Comparison of ENCODE assay signal across 36 cellular contexts in the genomic region with DNA sequence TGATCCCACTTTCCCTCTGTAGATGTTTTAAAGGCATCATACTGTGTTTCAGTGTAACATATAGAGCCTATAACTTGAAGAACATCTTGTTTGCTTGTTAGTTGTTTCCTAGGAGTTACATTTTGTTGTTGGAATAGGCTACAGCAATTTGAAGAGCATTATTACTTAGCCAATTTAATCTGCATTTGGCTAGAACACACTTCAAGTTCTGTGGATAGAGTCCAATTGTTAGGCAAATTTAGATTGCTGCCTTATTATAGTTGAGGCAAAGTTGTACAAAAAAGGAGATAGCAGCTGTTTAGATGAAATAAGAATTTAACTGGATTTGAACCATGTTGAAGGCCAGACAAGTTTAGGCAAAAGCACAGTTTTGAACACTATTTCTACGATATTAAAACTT.
"Had no signal": no experiment of that assay in that cellular context is flagged by ENCODE, and none has a peak within 500 bp of the region (broad histone marks: within the 10 kb centered on the region; RNA-seq: fewer than 3 reads in every experiment).

No MANE protein-coding gene starts in this region.

- H3K4me1 Mint-ChIP-seq: activated B cell treated with CpG ODN at 0.5 μM for 24 hours; activated CD4-positive, alpha-beta T cell treated with anti-CD3 and anti-CD28 coated beads, Interleukin-2, amount 10 ng/mL, durations not matched to agents 24 days and 14 days; activated naive CD8-positive, alpha-beta T cell treated with anti-CD3 and anti-CD28 coated beads for 36 hours; activated T-helper 17 cell treated with anti-CD3 and anti-CD28 coated beads, Interleukin-2, amount 50 U/mL, for 72 hours had no signal

- H3K27ac Mint-ChIP-seq: activated B cell treated with CpG ODN at 0.5 μM for 24 hours; activated CD4-positive, alpha-beta memory T cell treated with anti-CD3 and anti-CD28 coated beads for 36 hours; activated CD4-positive, alpha-beta T cell treated with anti-CD3 and anti-CD28 coated beads, Interleukin-2, amount 10 ng/mL, durations not matched to agents 24 days and 14 days; activated CD8-positive, alpha-beta T cell treated with anti-CD3 and anti-CD28 coated beads for 36 hours; activated naive CD4-positive, alpha-beta T cell treated with anti-CD3 and anti-CD28 coated beads for 36 hours; activated naive CD4-positive, alpha-beta T cell treated with anti-CD3 and anti-CD28 coated beads, Interleukin-2, amount 50 U/mL, for 72 hours; activated naive CD8-positive, alpha-beta T cell treated with anti-CD3 and anti-CD28 coated beads for 36 hours; activated T-cell treated with anti-CD3 and anti-CD28 coated beads, Interleukin-2, amount 50 U/mL, for 72 hours; activated T-helper 1 cell treated with anti-CD3 and anti-CD28 coated beads, Interleukin-12 subunit alpha, Interleukin-12 subunit beta, Interleukin-2, Interleukin-4 antibody, amounts not matched to agents 30 ng/mL and 10 ng/mL and 1 ng/mL, durations not matched to agents 14 hours and 24 hours and 36 hours; activated T-helper 17 cell treated with anti-CD3 and anti-CD28 coated beads, Interleukin-2, amount 50 U/mL, for 72 hours; T-helper 1 cell treated with Interleukin-12 subunit alpha and Interleukin-12 subunit beta and Interleukin-4 antibody, amounts not matched to agents 30 μg/mL and 1 μg/mL, for 36 hours; T-helper 2 cell treated with Interferon-gamma antibody and Interleukin-4, amounts not matched to agents 5 μg/mL and 100 μg/mL, for 36 hours had no signal

- H3K9me3 Mint-ChIP-seq: activated CD4-positive, alpha-beta memory T cell treated with anti-CD3 and anti-CD28 coated beads for 36 hours; activated CD4-positive, alpha-beta T cell treated with anti-CD3 and anti-CD28 coated beads, Interleukin-2, amount 10 ng/mL, durations not matched to agents 24 days and 14 days; activated CD8-positive, alpha-beta T cell treated with anti-CD3 and anti-CD28 coated beads for 36 hours; activated naive CD4-positive, alpha-beta T cell treated with anti-CD3 and anti-CD28 coated beads for 36 hours; activated naive CD4-positive, alpha-beta T cell treated with anti-CD3 and anti-CD28 coated beads, Interleukin-2, amount 50 U/mL, for 72 hours; activated naive CD8-positive, alpha-beta T cell treated with anti-CD3 and anti-CD28 coated beads for 36 hours; activated T-cell treated with anti-CD3 and anti-CD28 coated beads, Interleukin-2, amount 50 U/mL, for 72 hours; activated T-helper 1 cell treated with anti-CD3 and anti-CD28 coated beads, Interleukin-12 subunit alpha, Interleukin-12 subunit beta, Interleukin-2, Interleukin-4 antibody, amounts not matched to agents 30 ng/mL and 10 ng/mL and 1 ng/mL, durations not matched to agents 14 hours and 24 hours and 36 hours; activated T-helper 17 cell treated with anti-CD3 and anti-CD28 coated beads, Interleukin-2, amount 50 U/mL, for 72 hours; T-helper 1 cell treated with Interleukin-12 subunit alpha and Interleukin-12 subunit beta and Interleukin-4 antibody, amounts not matched to agents 30 μg/mL and 1 μg/mL, for 36 hours; T-helper 2 cell treated with Interferon-gamma antibody and Interleukin-4, amounts not matched to agents 5 μg/mL and 100 μg/mL, for 36 hours had no signal

- FAIRE-seq: astrocyte, TTC549 had no signal

- H3K36me3 Mint-ChIP-seq: activated CD4-positive, alpha-beta memory T cell treated with anti-CD3 and anti-CD28 coated beads for 36 hours; activated naive CD4-positive, alpha-beta T cell treated with anti-CD3 and anti-CD28 coated beads, Interleukin-2, amount 50 U/mL, for 72 hours; activated naive CD8-positive, alpha-beta T cell treated with anti-CD3 and anti-CD28 coated beads for 36 hours had no signal

- H3K4me3 Mint-ChIP-seq: activated B cell treated with CpG ODN at 0.5 μM for 24 hours; activated CD4-positive, alpha-beta memory T cell treated with anti-CD3 and anti-CD28 coated beads for 36 hours; activated CD4-positive, alpha-beta T cell treated with anti-CD3 and anti-CD28 coated beads, Interleukin-2, amount 10 ng/mL, durations not matched to agents 24 days and 14 days; activated CD8-positive, alpha-beta T cell treated with anti-CD3 and anti-CD28 coated beads for 36 hours; activated naive CD4-positive, alpha-beta T cell treated with anti-CD3 and anti-CD28 coated beads for 36 hours; activated naive CD8-positive, alpha-beta T cell treated with anti-CD3 and anti-CD28 coated beads for 36 hours; activated T-cell treated with anti-CD3 and anti-CD28 coated beads, Interleukin-2, amount 50 U/mL, for 4 hours; activated T-cell treated with anti-CD3 and anti-CD28 coated beads, Interleukin-2, amount 50 U/mL, for 72 hours; activated T-helper 1 cell treated with anti-CD3 and anti-CD28 coated beads, Interleukin-12 subunit alpha, Interleukin-12 subunit beta, Interleukin-2, Interleukin-4 antibody, amounts not matched to agents 30 ng/mL and 10 ng/mL and 1 ng/mL, durations not matched to agents 14 hours and 24 hours and 36 hours; activated T-helper 17 cell treated with anti-CD3 and anti-CD28 coated beads, Interleukin-2, amount 50 U/mL, for 72 hours; T-helper 1 cell treated with Interleukin-12 subunit alpha and Interleukin-12 subunit beta and Interleukin-4 antibody, amounts not matched to agents 30 μg/mL and 1 μg/mL, for 36 hours; T-helper 2 cell treated with Interferon-gamma antibody and Interleukin-4, amounts not matched to agents 5 μg/mL and 100 μg/mL, for 36 hours had no signal

- ATAC-seq: activated CD8-positive, alpha-beta T cell treated with anti-CD3 and anti-CD28 coated beads for 36 hours; activated naive CD4-positive, alpha-beta T cell treated with anti-CD3 and anti-CD28 coated beads, Interleukin-2, amount 50 U/mL, for 72 hours; activated T-cell treated with anti-CD3 and anti-CD28 coated beads, Interleukin-2, amount 50 U/mL, for 4 hours; activated T-cell treated with anti-CD3 and anti-CD28 coated beads, Interleukin-2, amount 50 U/mL, for 72 hours; activated T-helper 17 cell treated with anti-CD3 and anti-CD28 coated beads, Interleukin-2, amount 50 U/mL, for 72 hours; body of pancreas had no signal

- H3K27ac ChIP-seq: adrenal gland, body of pancreas, brain microvascular endothelial cell, VCaP had no signal

- H3K4me3 ChIP-seq: adrenal gland, body of pancreas, breast epithelium had no signal

- H3K27me3 Mint-ChIP-seq: activated B cell treated with CpG ODN at 0.5 μM for 24 hours; activated CD4-positive, alpha-beta memory T cell treated with anti-CD3 and anti-CD28 coated beads for 36 hours; activated CD4-positive, alpha-beta T cell treated with anti-CD3 and anti-CD28 coated beads, Interleukin-2, amount 10 ng/mL, durations not matched to agents 24 days and 14 days; activated naive CD8-positive, alpha-beta T cell treated with anti-CD3 and anti-CD28 coated beads for 36 hours; activated T-helper 17 cell treated with anti-CD3 and anti-CD28 coated beads, Interleukin-2, amount 50 U/mL, for 72 hours had no signal

- H3K4me1 ChIP-seq: adrenal gland, body of pancreas, breast epithelium had no signal

- DNase-seq: activated B cell treated with CpG ODN at 0.5 μM for 24 hours; activated CD4-positive, alpha-beta memory T cell treated with anti-CD3 and anti-CD28 coated beads for 36 hours; activated CD4-positive, alpha-beta T cell treated with anti-CD3 and anti-CD28 coated beads for 4 hours; activated CD4-positive, alpha-beta T cell treated with anti-CD3 and anti-CD28 coated beads, Interleukin-2, amount 10 ng/mL, durations not matched to agents 24 days and 14 days; activated CD4-positive, alpha-beta T cell treated with anti-CD3 and anti-CD28 coated beads, Interleukin-2, amount 50 U/mL, for 1 hour; activated CD4-positive, alpha-beta T cell treated with anti-CD3 and anti-CD28 coated beads, Interleukin-2, amount 50 U/mL, for 4 hours; activated CD4-positive, CD25-positive, alpha-beta regulatory T cell treated with anti-CD3 and anti-CD28 coated beads, Interleukin-2, amount 50 U/mL, for 72 hours; activated CD8-positive, alpha-beta memory T cell treated with anti-CD3 and anti-CD28 coated beads, Interleukin-2, amount 50 U/mL, for 4 hours; activated CD8-positive, alpha-beta T cell treated with anti-CD3 and anti-CD28 coated beads for 36 hours; activated effector memory CD4-positive, alpha-beta T cell treated with anti-CD3 and anti-CD28 coated beads, Interleukin-2, amount 50 U/mL, for 16 hours; activated gamma-delta T cell treated with Interleukin-2 at 50 U/mL for 16 hours; activated naive CD4-positive, alpha-beta T cell; activated naive CD4-positive, alpha-beta T cell treated with anti-CD3 and anti-CD28 coated beads for 36 hours; activated naive CD4-positive, alpha-beta T cell treated with anti-CD3 and anti-CD28 coated beads, Interleukin-2, amount 50 U/mL, for 16 hours; activated naive CD8-positive, alpha-beta T cell treated with anti-CD3 and anti-CD28 coated beads for 36 hours; activated T-cell treated with anti-CD3 and anti-CD28 coated beads for 4 hours; activated T-cell treated with anti-CD3 and anti-CD28 coated beads, Interleukin-2, amount 50 U/mL, for 1 hour; activated T-cell treated with anti-CD3 and anti-CD28 coated beads, Interleukin-2, amount 50 U/mL, for 4 hours; activated T-cell treated with anti-CD3 and anti-CD28 coated beads, Interleukin-2, amount 50 U/mL, for 72 hours; adrenal gland; amniotic stem cell; aorta; body of pancreas; brain microvascular endothelial cell; central memory CD4-positive, alpha-beta T cell; T-helper 2 cell; T-helper 9 cell had no signal

- H3K27me3 ChIP-seq: adrenal gland, body of pancreas, brain microvascular endothelial cell, breast epithelium had no signal

- H3K36me3 ChIP-seq: adrenal gland, brain microvascular endothelial cell, breast epithelium had no signal
